ENCODE assay signal across 8 cellular contexts in genomic region chr11:16924826-16925494, GRCh38.
DNase-seq lines count a peak whose midpoint lies in the region; ATAC-seq and TF ChIP-seq lines count a peak whose summit lies in the region.

No MANE protein-coding gene starts in this region.

- CTCF ChIA-PET in HEK293T (lab: Yijun Ruan, JAX) = no interaction called here

- H3K9me3 ChIP-seq in neural progenitor cell (ENCODE audit: low read depth) = no peaks in the 10 kb centered on the region

- peaks cover 14% of the 10 kb centered on the region for H3F3A ChIP-seq in neural progenitor cell (ENCODE audit: low read depth)

- TF ChIP-seq CTCF in fibroblast of the aortic adventitia (IDR thresholded peaks at IDR 0.05; ENCODE audit: insufficient read depth, low read length) = no peak
- no peak for TF ChIP-seq CTCF in neural progenitor cell (IDR thresholded peaks at IDR 0.05)

- POLR2A ChIA-PET in HEK293T (lab: Yijun Ruan, JAX) = no interaction called here

- peaks cover 28% of the 10 kb centered on the region for H3K27me3 Mint-ChIP-seq in neural progenitor cell (ENCODE audit: insufficient read depth, low read depth)

- H3K4me3 Mint-ChIP-seq in neural progenitor cell = peak overlapping the region; percentile 84

- H3K4me3 ChIP-seq in fibroblast of the aortic adventitia (ENCODE audit: low read depth, low read length) (peak overlapping the region; percentile 22), neural progenitor cell (peak overlapping the region; percentile 65)

- H4K20me1 ChIP-seq in neural progenitor cell (ENCODE audit: low read depth) = peaks cover 77% of the 10 kb centered on the region

- peaks cover 61% of the 10 kb centered on the region for H3K4me1 ChIP-seq in neural progenitor cell

- DNase-seq in EL (peak; percentile 47), HEK293T (ENCODE audit: extremely low spot score) (peak; percentile 49), fibroblast of the aortic adventitia (ENCODE audit: low read depth) (peak; percentile 32), neural progenitor cell (ENCODE audit: low spot score) (peak; percentile 72), NCI-H2227 treated with DMSO at 0.1 percent for 48 hours (lab: John Stamatoyannopoulos, UW) (no peak), NCI-H1694 treated with DMSO at 0.1 percent for 48 hours (lab: John Stamatoyannopoulos, UW) (no peak), foreskin melanocyte (no peak)

- H3K27ac Mint-ChIP-seq in neural progenitor cell = no peak overlapping the region

- H3K9ac ChIP-seq in neural progenitor cell = no peak overlapping the region

- H3K36me3 ChIP-seq in neural progenitor cell = no peaks in the 10 kb centered on the region

- no peaks in the 10 kb centered on the region for H3K36me3 Mint-ChIP-seq in neural progenitor cell

- H3K27ac ChIP-seq in neural progenitor cell = no peak overlapping the region

- peaks cover 21% of the 10 kb centered on the region for H3K4me1 Mint-ChIP-seq in neural progenitor cell

- H2AFZ ChIP-seq in neural progenitor cell (replicated peaks) = no peak overlapping the region

- no peaks in the 10 kb centered on the region for H3K79me2 ChIP-seq in neural progenitor cell (ENCODE audit: low read depth)

- H3K27me3 ChIP-seq in neural progenitor cell = peaks cover 51% of the 10 kb centered on the region

- H3K9me3 Mint-ChIP-seq in neural progenitor cell = no peaks in the 10 kb centered on the region

- peak; percentile 71 for ATAC-seq in SK-N-SH treated with all-trans-retinoic acid at 6 μM for 48 hours

- peak overlapping the region; percentile 97 for H3K4me2 ChIP-seq in neural progenitor cell

TF ChIP-seq in HEK293T, 16 proteins besides CTCF, POLR2A, EP300 and RAD21:
- peak; percentile 65 for TF ChIP-seq PKNOX1 (IDR thresholded peaks at IDR 0.05)
- TF ChIP-seq ELF4 (IDR thresholded peaks at IDR 0.05) = no peak

TF ChIP-seq in SK-N-SH treated with all-trans-retinoic acid at 6 μM for 48 hours, 23 proteins besides CTCF, POLR2A, EP300 and RAD21:
- no peak for TF ChIP-seq ZFP30 (CRISPR knock-in tag; IDR thresholded peaks at IDR 0.05)
- no peak for TF ChIP-seq CSRNP3 (CRISPR knock-in tag; IDR thresholded peaks at IDR 0.05)
- TF ChIP-seq BACH2 (CRISPR knock-in tag; IDR thresholded peaks at IDR 0.05; ENCODE audit: borderline replicate concordance) = no peak
- no peak for TF ChIP-seq OSR1 (CRISPR knock-in tag; IDR thresholded peaks at IDR 0.05)
- TF ChIP-seq ZNF8 (CRISPR knock-in tag; IDR thresholded peaks at IDR 0.05) = no peak
- TF ChIP-seq RARB (CRISPR knock-in tag; IDR thresholded peaks at IDR 0.05) = no peak
- no peak for TF ChIP-seq TCF4 (CRISPR knock-in tag; IDR thresholded peaks at IDR 0.05; ENCODE audit: borderline replicate concordance)
- TF ChIP-seq CSDC2 (CRISPR knock-in tag; IDR thresholded peaks at IDR 0.05) = no peak
- no peak for TF ChIP-seq TSHZ2 (CRISPR knock-in tag; IDR thresholded peaks at IDR 0.05)
- TF ChIP-seq ZC3H10 (CRISPR knock-in tag; IDR thresholded peaks at IDR 0.05) = no peak
- no peak for TF ChIP-seq ARNTL (CRISPR knock-in tag; IDR thresholded peaks at IDR 0.05; ENCODE audit: borderline replicate concordance, low read depth)
- TF ChIP-seq ESRRG (CRISPR knock-in tag; IDR thresholded peaks at IDR 0.05) = no peak
- TF ChIP-seq PPARA (CRISPR knock-in tag; IDR thresholded peaks at IDR 0.05; ENCODE audit: borderline replicate concordance) = no peak
- no peak for TF ChIP-seq CREB5 (CRISPR knock-in tag; IDR thresholded peaks at IDR 0.05; ENCODE audit: low read depth)
- TF ChIP-seq ZNF565 (CRISPR knock-in tag; conservative IDR thresholded peaks at IDR 0.05; ENCODE audit: low read depth) = no peak

Comparison
In these comparisons a context has a peak if more than half of its experiments do, and no peak if none do; other contexts are left out.
1. DNase-seq: peak in EL (single experiment), HEK293T (single experiment), fibroblast of the aortic adventitia (single experiment) and neural progenitor cell (single experiment); none in NCI-H2227 treated with DMSO at 0.1 percent for 48 hours (single experiment), NCI-H1694 treated with DMSO at 0.1 percent for 48 hours (single experiment) and foreskin melanocyte (single experiment).